In the genomic region with DNA sequence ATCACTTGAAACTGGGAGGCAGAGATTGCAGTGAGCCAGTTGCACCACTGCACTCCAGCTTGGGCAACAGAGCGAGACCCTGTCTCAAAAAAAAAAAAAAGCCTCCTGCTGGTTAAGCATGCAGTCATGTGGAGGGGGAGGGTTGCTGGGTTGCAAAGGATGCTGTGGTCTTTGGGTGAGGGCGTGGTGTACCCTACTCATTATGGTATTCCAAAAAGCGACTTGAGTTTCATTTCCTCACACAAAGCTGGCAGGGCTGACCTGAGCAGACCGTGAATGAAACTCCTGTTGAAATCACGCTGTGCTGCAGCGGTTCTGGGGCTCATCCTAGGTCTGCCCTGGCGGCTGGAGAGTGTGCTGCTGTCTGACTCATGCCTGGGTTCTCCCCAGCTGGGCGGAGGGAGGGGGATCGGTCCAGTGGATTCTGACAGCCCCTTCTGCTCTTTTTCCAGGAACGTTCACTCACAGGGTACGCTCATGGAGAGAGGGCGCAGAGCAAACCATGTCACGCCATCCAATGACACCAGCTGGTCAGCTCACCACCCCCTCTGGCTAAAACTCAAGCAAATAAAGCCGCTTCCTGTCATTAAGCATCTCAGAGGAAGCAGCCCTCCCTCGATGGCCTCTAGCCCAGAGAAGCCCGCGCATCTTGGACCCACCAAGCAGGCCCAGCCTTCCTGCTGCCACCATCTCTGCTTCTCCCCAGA, we compare ENCODE assay signal across 1 cellular context.
TF ChIP-seq lines count a peak whose summit lies in the region.

No MANE protein-coding gene starts in this region.

TF ChIP-seq in HEK293, 187 proteins besides CTCF, POLR2A, EP300 and RAD21 (continued from another document and continues in another):
- TF ChIP-seq, protein P1, sequence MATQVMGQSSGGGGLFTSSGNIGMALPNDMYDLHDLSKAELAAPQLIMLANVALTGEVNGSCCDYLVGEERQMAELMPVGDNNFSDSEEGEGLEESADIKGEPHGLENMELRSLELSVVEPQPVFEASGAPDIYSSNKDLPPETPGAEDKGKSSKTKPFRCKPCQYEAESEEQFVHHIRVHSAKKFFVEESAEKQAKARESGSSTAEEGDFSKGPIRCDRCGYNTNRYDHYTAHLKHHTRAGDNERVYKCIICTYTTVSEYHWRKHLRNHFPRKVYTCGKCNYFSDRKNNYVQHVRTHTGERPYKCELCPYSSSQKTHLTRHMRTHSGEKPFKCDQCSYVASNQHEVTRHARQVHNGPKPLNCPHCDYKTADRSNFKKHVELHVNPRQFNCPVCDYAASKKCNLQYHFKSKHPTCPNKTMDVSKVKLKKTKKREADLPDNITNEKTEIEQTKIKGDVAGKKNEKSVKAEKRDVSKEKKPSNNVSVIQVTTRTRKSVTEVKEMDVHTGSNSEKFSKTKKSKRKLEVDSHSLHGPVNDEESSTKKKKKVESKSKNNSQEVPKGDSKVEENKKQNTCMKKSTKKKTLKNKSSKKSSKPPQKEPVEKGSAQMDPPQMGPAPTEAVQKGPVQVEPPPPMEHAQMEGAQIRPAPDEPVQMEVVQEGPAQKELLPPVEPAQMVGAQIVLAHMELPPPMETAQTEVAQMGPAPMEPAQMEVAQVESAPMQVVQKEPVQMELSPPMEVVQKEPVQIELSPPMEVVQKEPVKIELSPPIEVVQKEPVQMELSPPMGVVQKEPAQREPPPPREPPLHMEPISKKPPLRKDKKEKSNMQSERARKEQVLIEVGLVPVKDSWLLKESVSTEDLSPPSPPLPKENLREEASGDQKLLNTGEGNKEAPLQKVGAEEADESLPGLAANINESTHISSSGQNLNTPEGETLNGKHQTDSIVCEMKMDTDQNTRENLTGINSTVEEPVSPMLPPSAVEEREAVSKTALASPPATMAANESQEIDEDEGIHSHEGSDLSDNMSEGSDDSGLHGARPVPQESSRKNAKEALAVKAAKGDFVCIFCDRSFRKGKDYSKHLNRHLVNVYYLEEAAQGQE (tag by site-specific recombination; IDR thresholded peaks at IDR 0.05) = no peak
- TF ChIP-seq SALL2 (tag by site-specific recombination; IDR thresholded peaks at IDR 0.05; ENCODE audit: borderline replicate concordance) (no peak), ZNF664 (tag by site-specific recombination; IDR thresholded peaks at IDR 0.05) (no peak), ZNF239 (tag by site-specific recombination; IDR thresholded peaks at IDR 0.05) (no peak), ZNF292 (tag by site-specific recombination; IDR thresholded peaks at IDR 0.05; ENCODE audit: borderline replicate concordance, low read depth) (no peak), ZFP37 (tag by site-specific recombination; IDR thresholded peaks at IDR 0.05) (no peak), WT1 (tag by site-specific recombination; IDR thresholded peaks at IDR 0.05) (peak; percentile 19), ZNF544 (tag by site-specific recombination; IDR thresholded peaks at IDR 0.05) (no peak), ZNF830 (tag by site-specific recombination; IDR thresholded peaks at IDR 0.05; ENCODE audit: low read depth) (no peak), ZNF335 (tag by site-specific recombination; conservative IDR thresholded peaks at IDR 0.05) (no peak; the same call in 1 of the 2 replicates), ZNF629 (tag by site-specific recombination; IDR thresholded peaks at IDR 0.05) (peak; percentile 54), ZNF658 (tag by site-specific recombination; IDR thresholded peaks at IDR 0.05) (no peak), ZNF610 (tag by site-specific recombination; IDR thresholded peaks at IDR 0.05; ENCODE audit: borderline replicate concordance) (no peak), ZNF146 (tag by site-specific recombination; IDR thresholded peaks at IDR 0.05) (no peak), ZNF747 (tag by site-specific recombination; IDR thresholded peaks at IDR 0.05) (no peak), ZNF654 (tag by site-specific recombination; IDR thresholded peaks at IDR 0.05; ENCODE audit: low read depth) (no peak), ZNF16 (tag by site-specific recombination; IDR thresholded peaks at IDR 0.05; ENCODE audit: low read depth) (no peak), ZBTB17 (tag by site-specific recombination; IDR thresholded peaks at IDR 0.05) (peak; percentile 75), ZNF585B (tag by site-specific recombination; IDR thresholded peaks at IDR 0.05) (no peak), KLF8 (tag by site-specific recombination; IDR thresholded peaks at IDR 0.05) (0 out of 2 replicates have a peak, but pooled peaks have one; percentile 28), ZNF48 (tag by site-specific recombination; IDR thresholded peaks at IDR 0.05) (no peak), ZSCAN23 (tag by site-specific recombination; IDR thresholded peaks at IDR 0.05) (no peak), ZNF138 (tag by site-specific recombination; IDR thresholded peaks at IDR 0.05; ENCODE audit: borderline replicate concordance) (no peak), ZNF777 (tag by site-specific recombination; IDR thresholded peaks at IDR 0.05; ENCODE audit: borderline replicate concordance) (no peak), ZNF555 (tag by site-specific recombination; conservative IDR thresholded peaks at IDR 0.05) (no peak), ZNF529 (tag by site-specific recombination; IDR thresholded peaks at IDR 0.05; ENCODE audit: insufficient replicate concordance) (no peak), ZNF621 (tag by site-specific recombination; IDR thresholded peaks at IDR 0.05) (no peak), ZNF274 (IDR thresholded peaks at IDR 0.05; ENCODE audit: low read length) (no peak), ZNF274 (tag by site-specific recombination; IDR thresholded peaks at IDR 0.05; ENCODE audit: borderline replicate concordance) (no peak), TRIM28 (IDR thresholded peaks at IDR 0.05; ENCODE audit: borderline replicate concordance, low read length) (0 out of 2 replicates have a peak, but pooled peaks have one; percentile 49), ZBTB1 (tag by site-specific recombination; IDR thresholded peaks at IDR 0.05) (no peak)
- TF ChIP-seq, protein P2, sequence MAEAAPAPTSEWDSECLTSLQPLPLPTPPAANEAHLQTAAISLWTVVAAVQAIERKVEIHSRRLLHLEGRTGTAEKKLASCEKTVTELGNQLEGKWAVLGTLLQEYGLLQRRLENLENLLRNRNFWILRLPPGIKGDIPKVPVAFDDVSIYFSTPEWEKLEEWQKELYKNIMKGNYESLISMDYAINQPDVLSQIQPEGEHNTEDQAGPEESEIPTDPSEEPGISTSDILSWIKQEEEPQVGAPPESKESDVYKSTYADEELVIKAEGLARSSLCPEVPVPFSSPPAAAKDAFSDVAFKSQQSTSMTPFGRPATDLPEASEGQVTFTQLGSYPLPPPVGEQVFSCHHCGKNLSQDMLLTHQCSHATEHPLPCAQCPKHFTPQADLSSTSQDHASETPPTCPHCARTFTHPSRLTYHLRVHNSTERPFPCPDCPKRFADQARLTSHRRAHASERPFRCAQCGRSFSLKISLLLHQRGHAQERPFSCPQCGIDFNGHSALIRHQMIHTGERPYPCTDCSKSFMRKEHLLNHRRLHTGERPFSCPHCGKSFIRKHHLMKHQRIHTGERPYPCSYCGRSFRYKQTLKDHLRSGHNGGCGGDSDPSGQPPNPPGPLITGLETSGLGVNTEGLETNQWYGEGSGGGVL (tag by site-specific recombination; IDR thresholded peaks at IDR 0.05) = no peak
- TF ChIP-seq, protein P3, sequence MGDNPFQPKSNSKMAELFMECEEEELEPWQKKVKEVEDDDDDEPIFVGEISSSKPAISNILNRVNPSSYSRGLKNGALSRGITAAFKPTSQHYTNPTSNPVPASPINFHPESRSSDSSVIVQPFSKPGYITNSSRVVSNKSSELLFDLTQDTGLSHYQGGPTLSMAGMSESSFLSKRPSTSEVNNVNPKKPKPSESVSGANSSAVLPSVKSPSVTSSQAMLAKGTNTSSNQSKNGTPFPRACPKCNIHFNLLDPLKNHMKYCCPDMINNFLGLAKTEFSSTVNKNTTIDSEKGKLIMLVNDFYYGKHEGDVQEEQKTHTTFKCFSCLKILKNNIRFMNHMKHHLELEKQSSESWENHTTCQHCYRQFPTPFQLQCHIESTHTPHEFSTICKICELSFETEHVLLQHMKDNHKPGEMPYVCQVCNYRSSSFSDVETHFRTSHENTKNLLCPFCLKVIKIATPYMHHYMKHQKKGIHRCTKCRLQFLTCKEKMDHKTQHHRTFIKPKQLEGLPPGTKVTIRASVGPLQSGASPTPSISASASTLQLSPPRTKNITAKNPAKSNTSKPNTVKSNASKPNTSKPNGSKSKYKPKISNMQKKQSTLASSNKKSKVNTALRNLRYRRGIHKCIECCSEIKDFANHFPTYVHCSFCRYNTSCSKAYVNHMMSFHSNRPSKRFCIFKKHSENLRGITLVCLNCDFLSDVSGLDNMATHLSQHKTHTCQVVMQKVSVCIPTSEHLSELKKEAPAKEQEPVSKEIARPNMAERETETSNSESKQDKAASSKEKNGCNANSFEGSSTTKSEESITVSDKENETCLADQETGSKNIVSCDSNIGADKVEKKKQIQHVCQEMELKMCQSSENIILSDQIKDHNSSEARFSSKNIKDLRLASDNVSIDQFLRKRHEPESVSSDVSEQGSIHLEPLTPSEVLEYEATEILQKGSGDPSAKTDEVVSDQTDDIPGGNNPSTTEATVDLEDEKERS (tag by site-specific recombination; IDR thresholded peaks at IDR 0.05) = 0 out of 2 replicates have a peak, but pooled peaks have one; percentile 13
- TF ChIP-seq, protein P4, sequence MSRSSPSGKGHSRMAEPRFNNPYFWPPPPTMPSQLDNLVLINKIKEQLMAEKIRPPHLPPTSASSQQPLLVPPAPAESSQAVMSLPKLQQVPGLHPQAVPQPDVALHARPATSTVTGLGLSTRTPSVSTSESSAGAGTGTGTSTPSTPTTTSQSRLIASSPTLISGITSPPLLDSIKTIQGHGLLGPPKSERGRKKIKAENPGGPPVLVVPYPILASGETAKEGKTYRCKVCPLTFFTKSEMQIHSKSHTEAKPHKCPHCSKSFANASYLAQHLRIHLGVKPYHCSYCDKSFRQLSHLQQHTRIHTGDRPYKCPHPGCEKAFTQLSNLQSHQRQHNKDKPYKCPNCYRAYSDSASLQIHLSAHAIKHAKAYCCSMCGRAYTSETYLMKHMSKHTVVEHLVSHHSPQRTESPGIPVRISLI (tag by site-specific recombination; IDR thresholded peaks at IDR 0.05) = no peak
- TF ChIP-seq, protein P5, sequence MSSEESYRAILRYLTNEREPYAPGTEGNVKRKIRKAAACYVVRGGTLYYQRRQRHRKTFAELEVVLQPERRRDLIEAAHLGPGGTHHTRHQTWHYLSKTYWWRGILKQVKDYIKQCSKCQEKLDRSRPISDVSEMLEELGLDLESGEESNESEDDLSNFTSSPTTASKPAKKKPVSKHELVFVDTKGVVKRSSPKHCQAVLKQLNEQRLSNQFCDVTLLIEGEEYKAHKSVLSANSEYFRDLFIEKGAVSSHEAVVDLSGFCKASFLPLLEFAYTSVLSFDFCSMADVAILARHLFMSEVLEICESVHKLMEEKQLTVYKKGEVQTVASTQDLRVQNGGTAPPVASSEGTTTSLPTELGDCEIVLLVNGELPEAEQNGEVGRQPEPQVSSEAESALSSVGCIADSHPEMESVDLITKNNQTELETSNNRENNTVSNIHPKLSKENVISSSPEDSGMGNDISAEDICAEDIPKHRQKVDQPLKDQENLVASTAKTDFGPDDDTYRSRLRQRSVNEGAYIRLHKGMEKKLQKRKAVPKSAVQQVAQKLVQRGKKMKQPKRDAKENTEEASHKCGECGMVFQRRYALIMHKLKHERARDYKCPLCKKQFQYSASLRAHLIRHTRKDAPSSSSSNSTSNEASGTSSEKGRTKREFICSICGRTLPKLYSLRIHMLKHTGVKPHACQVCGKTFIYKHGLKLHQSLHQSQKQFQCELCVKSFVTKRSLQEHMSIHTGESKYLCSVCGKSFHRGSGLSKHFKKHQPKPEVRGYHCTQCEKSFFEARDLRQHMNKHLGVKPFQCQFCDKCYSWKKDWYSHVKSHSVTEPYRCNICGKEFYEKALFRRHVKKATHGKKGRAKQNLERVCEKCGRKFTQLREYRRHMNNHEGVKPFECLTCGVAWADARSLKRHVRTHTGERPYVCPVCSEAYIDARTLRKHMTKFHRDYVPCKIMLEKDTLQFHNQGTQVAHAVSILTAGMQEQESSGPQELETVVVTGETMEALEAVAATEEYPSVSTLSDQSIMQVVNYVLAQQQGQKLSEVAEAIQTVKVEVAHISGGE (tag by site-specific recombination; conservative IDR thresholded peaks at IDR 0.05; ENCODE audit: low read depth) = no peak
- TF ChIP-seq, protein P6, sequence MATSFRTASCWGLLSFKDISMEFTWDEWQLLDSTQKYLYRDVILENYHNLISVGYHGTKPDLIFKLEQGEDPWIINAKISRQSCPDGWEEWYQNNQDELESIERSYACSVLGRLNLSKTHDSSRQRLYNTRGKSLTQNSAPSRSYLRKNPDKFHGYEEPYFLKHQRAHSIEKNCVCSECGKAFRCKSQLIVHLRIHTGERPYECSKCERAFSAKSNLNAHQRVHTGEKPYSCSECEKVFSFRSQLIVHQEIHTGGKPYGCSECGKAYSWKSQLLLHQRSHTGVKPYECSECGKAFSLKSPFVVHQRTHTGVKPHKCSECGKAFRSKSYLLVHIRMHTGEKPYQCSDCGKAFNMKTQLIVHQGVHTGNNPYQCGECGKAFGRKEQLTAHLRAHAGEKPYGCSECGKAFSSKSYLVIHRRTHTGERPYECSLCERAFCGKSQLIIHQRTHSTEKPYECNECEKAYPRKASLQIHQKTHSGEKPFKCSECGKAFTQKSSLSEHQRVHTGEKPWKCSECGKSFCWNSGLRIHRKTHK (tag by site-specific recombination; IDR thresholded peaks at IDR 0.05) = no peak
- TF ChIP-seq, protein P7, sequence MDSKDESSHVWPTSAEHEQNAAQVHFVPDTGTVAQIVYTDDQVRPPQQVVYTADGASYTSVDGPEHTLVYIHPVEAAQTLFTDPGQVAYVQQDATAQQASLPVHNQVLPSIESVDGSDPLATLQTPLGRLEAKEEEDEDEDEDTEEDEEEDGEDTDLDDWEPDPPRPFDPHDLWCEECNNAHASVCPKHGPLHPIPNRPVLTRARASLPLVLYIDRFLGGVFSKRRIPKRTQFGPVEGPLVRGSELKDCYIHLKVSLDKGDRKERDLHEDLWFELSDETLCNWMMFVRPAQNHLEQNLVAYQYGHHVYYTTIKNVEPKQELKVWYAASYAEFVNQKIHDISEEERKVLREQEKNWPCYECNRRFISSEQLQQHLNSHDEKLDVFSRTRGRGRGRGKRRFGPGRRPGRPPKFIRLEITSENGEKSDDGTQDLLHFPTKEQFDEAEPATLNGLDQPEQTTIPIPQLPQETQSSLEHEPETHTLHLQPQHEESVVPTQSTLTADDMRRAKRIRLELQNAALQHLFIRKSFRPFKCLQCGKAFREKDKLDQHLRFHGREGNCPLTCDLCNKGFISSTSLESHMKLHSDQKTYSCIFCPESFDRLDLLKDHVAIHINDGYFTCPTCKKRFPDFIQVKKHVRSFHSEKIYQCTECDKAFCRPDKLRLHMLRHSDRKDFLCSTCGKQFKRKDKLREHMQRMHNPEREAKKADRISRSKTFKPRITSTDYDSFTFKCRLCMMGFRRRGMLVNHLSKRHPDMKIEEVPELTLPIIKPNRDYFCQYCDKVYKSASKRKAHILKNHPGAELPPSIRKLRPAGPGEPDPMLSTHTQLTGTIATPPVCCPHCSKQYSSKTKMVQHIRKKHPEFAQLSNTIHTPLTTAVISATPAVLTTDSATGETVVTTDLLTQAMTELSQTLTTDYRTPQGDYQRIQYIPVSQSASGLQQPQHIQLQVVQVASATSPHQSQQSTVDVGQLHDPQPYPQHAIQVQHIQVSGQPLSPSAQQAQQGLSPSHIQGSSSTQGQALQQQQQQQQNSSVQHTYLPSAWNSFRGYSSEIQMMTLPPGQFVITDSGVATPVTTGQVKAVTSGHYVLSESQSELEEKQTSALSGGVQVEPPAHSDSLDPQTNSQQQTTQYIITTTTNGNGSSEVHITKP (tag by site-specific recombination; IDR thresholded peaks at IDR 0.05) = peak; percentile 58; the same call in 1 of the 2 replicates
- TF ChIP-seq, protein P8, sequence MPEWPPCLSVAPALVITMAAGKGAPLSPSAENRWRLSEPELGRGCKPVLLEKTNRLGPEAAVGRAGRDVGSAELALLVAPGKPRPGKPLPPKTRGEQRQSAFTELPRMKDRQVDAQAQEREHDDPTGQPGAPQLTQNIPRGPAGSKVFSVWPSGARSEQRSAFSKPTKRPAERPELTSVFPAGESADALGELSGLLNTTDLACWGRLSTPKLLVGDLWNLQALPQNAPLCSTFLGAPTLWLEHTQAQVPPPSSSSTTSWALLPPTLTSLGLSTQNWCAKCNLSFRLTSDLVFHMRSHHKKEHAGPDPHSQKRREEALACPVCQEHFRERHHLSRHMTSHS (tag by site-specific recombination; IDR thresholded peaks at IDR 0.05) = no peak
